In the genomic region with DNA sequence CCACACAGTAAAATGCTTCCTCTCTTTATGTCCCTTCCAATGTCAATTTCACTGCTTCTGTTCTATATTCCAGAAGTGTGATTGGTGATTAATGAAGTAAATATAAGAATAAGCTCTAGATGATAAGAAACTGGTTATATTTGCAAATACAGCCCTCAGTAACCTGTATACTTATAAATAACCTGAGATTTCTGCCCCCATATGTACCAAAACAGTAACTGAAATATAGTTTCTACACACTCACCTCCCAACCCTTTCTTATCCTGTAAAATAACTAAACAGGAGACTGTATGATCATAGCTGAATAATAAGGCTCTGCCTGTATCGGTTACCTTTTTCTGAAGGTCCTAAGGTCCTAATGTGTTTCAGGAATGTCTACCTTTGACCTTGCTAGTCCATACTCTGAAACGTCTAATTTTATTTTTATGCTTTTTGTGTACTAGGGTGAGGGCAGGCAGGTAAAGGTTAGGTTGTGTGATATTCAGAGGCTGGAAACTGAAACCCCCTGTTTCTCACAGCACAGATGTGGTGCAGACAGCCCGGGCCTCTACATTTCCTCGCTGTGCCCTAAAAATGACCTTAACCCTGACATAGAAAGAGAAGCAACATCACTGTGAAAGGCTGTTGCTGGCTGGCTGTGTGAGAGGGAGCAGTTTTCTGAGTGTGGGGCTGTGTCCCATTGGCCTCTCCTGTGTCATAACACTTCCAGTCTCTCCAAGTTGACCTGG, we compare ENCODE assay signal across 14 cellular contexts.
DNase-seq lines count a peak whose midpoint lies in the region; ATAC-seq, FAIRE-seq and TF ChIP-seq lines count a peak whose summit lies in the region.
"Had no signal": no experiment of that assay in that cellular context is flagged by ENCODE, and none has a peak within 500 bp of the region (broad histone marks: within the 10 kb centered on the region; RNA-seq: fewer than 3 reads in every experiment).

No MANE protein-coding gene starts in this region.

- no peaks in the 10 kb centered on the region for H3K9me3 Mint-ChIP-seq in activated CD8-positive, alpha-beta memory T cell treated with anti-CD3 and anti-CD28 coated beads, Interleukin-2, amount 10 ng/mL, durations not matched to agents 7 days and 5 days (ENCODE audit: low read depth)
- H3K9me3 Mint-ChIP-seq: activated CD4-positive, alpha-beta memory T cell treated with anti-CD3 and anti-CD28 coated beads for 36 hours; activated naive CD4-positive, alpha-beta T cell treated with anti-CD3 and anti-CD28 coated beads, Interleukin-2, amount 10 ng/mL, durations not matched to agents 7 days and 5 days had no signal

- H3K9me3 ChIP-seq in pancreas = no peaks in the 10 kb centered on the region
- H3K9me3 ChIP-seq: neutrophil had no signal

- DNase-seq in GM12865 (ENCODE audit: low read depth) (peak; percentile 85), pancreas (no peak), HTR-8/SVneo (ENCODE audit: insufficient read length, low spot score) (no peak), putamen (ENCODE audit: low spot score) (no peak)
- no peak for DNase-seq in activated CD8-positive, alpha-beta memory T cell treated with anti-CD3 and anti-CD28 coated beads, Interleukin-2, amount 10 ng/mL, durations not matched to agents 7 days and 5 days
- DNase-seq: activated CD4-positive, alpha-beta memory T cell treated with anti-CD3 and anti-CD28 coated beads for 36 hours; activated naive CD4-positive, alpha-beta T cell treated with anti-CD3 and anti-CD28 coated beads, Interleukin-2, amount 10 ng/mL, durations not matched to agents 7 days and 5 days; DMS153; stimulated activated CD4-positive, alpha-beta T cell treated with anti-CD3 and anti-CD28 coated beads, Interleukin-15, amount 100 ng/mL, for 24 hours had no signal

- no peak overlapping the region for H3K27ac ChIP-seq in pancreas
- H3K27ac ChIP-seq: neutrophil had no signal

- peak; percentile 80 for ATAC-seq in GM19372 (IDR thresholded peaks at IDR 0.05; ENCODE audit: low read depth, unreplicated experiment)
- peak; percentile 83 for ATAC-seq in HG02678 (IDR thresholded peaks at IDR 0.05; ENCODE audit: unreplicated experiment)
- ATAC-seq in HG03439 (IDR thresholded peaks at IDR 0.05; ENCODE audit: unreplicated experiment) = peak; percentile 98
- no peak for ATAC-seq in pancreas
- ATAC-seq in activated CD8-positive, alpha-beta memory T cell treated with anti-CD3 and anti-CD28 coated beads, Interleukin-2, amount 10 ng/mL, durations not matched to agents 7 days and 5 days = no peak
- ATAC-seq: left lobe of liver had no signal

- H3K27me3 ChIP-seq in pancreas = no peaks in the 10 kb centered on the region
- H3K27me3 ChIP-seq: neutrophil had no signal

- H3K27ac Mint-ChIP-seq in activated CD8-positive, alpha-beta memory T cell treated with anti-CD3 and anti-CD28 coated beads, Interleukin-2, amount 10 ng/mL, durations not matched to agents 7 days and 5 days = no peak overlapping the region
- H3K27ac Mint-ChIP-seq: activated CD4-positive, alpha-beta memory T cell treated with anti-CD3 and anti-CD28 coated beads for 36 hours; activated naive CD4-positive, alpha-beta T cell treated with anti-CD3 and anti-CD28 coated beads, Interleukin-2, amount 10 ng/mL, durations not matched to agents 7 days and 5 days had no signal

- H3K36me3 Mint-ChIP-seq in activated CD8-positive, alpha-beta memory T cell treated with anti-CD3 and anti-CD28 coated beads, Interleukin-2, amount 10 ng/mL, durations not matched to agents 7 days and 5 days = no peaks in the 10 kb centered on the region
- H3K36me3 Mint-ChIP-seq: activated CD4-positive, alpha-beta memory T cell treated with anti-CD3 and anti-CD28 coated beads for 36 hours; activated naive CD4-positive, alpha-beta T cell treated with anti-CD3 and anti-CD28 coated beads, Interleukin-2, amount 10 ng/mL, durations not matched to agents 7 days and 5 days had no signal

- H3K36me3 ChIP-seq in pancreas = no peaks in the 10 kb centered on the region
- H3K36me3 ChIP-seq: neutrophil had no signal

- no peaks in the 10 kb centered on the region for H3K27me3 Mint-ChIP-seq in activated CD8-positive, alpha-beta memory T cell treated with anti-CD3 and anti-CD28 coated beads, Interleukin-2, amount 10 ng/mL, durations not matched to agents 7 days and 5 days
- H3K27me3 Mint-ChIP-seq: activated naive CD4-positive, alpha-beta T cell treated with anti-CD3 and anti-CD28 coated beads, Interleukin-2, amount 10 ng/mL, durations not matched to agents 7 days and 5 days had no signal

- no peaks in the 10 kb centered on the region for H3K4me1 ChIP-seq in pancreas

- 41 to 51% methylated on average over 4 of the region's 4 CpGs for WGBS in pancreas, 2 donors

- H3K4me1 Mint-ChIP-seq in activated CD8-positive, alpha-beta memory T cell treated with anti-CD3 and anti-CD28 coated beads, Interleukin-2, amount 10 ng/mL, durations not matched to agents 7 days and 5 days = no peaks in the 10 kb centered on the region
- H3K4me1 Mint-ChIP-seq: activated naive CD4-positive, alpha-beta T cell treated with anti-CD3 and anti-CD28 coated beads, Interleukin-2, amount 10 ng/mL, durations not matched to agents 7 days and 5 days had no signal

- CTCF ChIA-PET in activated CD8-positive, alpha-beta memory T cell treated with anti-CD3 and anti-CD28 coated beads, Interleukin-2, amount 10 ng/mL, durations not matched to agents 7 days and 5 days (lab: Charles Lee) = no interaction called here

- intact Hi-C loops in pancreas (cut with DNase I) = no loop called here

- H3K4me3 Mint-ChIP-seq in activated CD8-positive, alpha-beta memory T cell treated with anti-CD3 and anti-CD28 coated beads, Interleukin-2, amount 10 ng/mL, durations not matched to agents 7 days and 5 days = no peak overlapping the region
- H3K4me3 Mint-ChIP-seq: activated CD4-positive, alpha-beta memory T cell treated with anti-CD3 and anti-CD28 coated beads for 36 hours; activated naive CD4-positive, alpha-beta T cell treated with anti-CD3 and anti-CD28 coated beads, Interleukin-2, amount 10 ng/mL, durations not matched to agents 7 days and 5 days had no signal

- H3K4me3 ChIP-seq in GM12865 (ENCODE audit: low read depth, low read length) (peak overlapping the region; percentile 1; the same call in 1 of the 2 replicates), pancreas (no peak overlapping the region)

- TF ChIP-seq CTCF in GM12865 (IDR thresholded peaks at IDR 0.05; ENCODE audit: insufficient read depth, low read depth, low read length, missing control alignments) = no peak
- TF ChIP-seq CTCF in pancreas (IDR thresholded peaks at IDR 0.05) = no peak

- no peak for FAIRE-seq in pancreas (lab: Jason Lieb, UNC)
- no peak for FAIRE-seq in HTR-8/SVneo (lab: Jason Lieb, UNC)

Comparison
In these comparisons a context has a peak if more than half of its experiments do, and no peak if none do; other contexts are left out.
1. ATAC-seq: peak in GM19372 (single experiment), HG02678 (single experiment) and HG03439 (single experiment); none in pancreas (0 of 4) and activated CD8-positive, alpha-beta memory T cell treated with anti-CD3 and anti-CD28 coated beads, Interleukin-2, amount 10 ng/mL, durations not matched to agents 7 days and 5 days (single experiment).